Comparison of ENCODE assay signal across 1 cellular context in the genomic region with DNA sequence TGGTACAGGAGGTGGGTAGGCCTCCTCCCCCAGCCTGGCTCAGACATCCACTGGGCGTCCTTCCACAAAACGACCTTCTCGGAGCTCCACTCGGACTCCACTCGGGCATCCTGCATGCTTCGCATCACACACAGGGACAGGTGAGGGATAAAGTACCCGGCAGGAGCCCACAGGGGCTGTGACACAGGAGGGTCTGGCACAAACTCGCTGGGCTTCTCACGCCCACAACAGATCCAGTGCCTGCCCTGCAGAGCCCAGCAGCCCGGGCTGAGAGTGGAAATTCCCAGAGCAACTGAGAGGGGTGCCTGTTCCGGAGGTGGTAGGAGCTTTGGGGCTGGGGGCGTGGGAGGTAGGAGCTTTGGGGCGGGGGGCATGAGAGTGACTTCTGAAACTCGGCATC.
TF ChIP-seq lines count a peak whose summit lies in the region.

No MANE protein-coding gene starts in this region.

TF ChIP-seq in GM23338, 12 proteins besides CTCF, POLR2A, EP300 and RAD21:
- TF ChIP-seq NANOG (IDR thresholded peaks at IDR 0.05; ENCODE audit: borderline replicate concordance), result no peak
- TF ChIP-seq JUNB (IDR thresholded peaks at IDR 0.05; ENCODE audit: unreplicated experiment), result no peak
- TF ChIP-seq, protein P1, sequence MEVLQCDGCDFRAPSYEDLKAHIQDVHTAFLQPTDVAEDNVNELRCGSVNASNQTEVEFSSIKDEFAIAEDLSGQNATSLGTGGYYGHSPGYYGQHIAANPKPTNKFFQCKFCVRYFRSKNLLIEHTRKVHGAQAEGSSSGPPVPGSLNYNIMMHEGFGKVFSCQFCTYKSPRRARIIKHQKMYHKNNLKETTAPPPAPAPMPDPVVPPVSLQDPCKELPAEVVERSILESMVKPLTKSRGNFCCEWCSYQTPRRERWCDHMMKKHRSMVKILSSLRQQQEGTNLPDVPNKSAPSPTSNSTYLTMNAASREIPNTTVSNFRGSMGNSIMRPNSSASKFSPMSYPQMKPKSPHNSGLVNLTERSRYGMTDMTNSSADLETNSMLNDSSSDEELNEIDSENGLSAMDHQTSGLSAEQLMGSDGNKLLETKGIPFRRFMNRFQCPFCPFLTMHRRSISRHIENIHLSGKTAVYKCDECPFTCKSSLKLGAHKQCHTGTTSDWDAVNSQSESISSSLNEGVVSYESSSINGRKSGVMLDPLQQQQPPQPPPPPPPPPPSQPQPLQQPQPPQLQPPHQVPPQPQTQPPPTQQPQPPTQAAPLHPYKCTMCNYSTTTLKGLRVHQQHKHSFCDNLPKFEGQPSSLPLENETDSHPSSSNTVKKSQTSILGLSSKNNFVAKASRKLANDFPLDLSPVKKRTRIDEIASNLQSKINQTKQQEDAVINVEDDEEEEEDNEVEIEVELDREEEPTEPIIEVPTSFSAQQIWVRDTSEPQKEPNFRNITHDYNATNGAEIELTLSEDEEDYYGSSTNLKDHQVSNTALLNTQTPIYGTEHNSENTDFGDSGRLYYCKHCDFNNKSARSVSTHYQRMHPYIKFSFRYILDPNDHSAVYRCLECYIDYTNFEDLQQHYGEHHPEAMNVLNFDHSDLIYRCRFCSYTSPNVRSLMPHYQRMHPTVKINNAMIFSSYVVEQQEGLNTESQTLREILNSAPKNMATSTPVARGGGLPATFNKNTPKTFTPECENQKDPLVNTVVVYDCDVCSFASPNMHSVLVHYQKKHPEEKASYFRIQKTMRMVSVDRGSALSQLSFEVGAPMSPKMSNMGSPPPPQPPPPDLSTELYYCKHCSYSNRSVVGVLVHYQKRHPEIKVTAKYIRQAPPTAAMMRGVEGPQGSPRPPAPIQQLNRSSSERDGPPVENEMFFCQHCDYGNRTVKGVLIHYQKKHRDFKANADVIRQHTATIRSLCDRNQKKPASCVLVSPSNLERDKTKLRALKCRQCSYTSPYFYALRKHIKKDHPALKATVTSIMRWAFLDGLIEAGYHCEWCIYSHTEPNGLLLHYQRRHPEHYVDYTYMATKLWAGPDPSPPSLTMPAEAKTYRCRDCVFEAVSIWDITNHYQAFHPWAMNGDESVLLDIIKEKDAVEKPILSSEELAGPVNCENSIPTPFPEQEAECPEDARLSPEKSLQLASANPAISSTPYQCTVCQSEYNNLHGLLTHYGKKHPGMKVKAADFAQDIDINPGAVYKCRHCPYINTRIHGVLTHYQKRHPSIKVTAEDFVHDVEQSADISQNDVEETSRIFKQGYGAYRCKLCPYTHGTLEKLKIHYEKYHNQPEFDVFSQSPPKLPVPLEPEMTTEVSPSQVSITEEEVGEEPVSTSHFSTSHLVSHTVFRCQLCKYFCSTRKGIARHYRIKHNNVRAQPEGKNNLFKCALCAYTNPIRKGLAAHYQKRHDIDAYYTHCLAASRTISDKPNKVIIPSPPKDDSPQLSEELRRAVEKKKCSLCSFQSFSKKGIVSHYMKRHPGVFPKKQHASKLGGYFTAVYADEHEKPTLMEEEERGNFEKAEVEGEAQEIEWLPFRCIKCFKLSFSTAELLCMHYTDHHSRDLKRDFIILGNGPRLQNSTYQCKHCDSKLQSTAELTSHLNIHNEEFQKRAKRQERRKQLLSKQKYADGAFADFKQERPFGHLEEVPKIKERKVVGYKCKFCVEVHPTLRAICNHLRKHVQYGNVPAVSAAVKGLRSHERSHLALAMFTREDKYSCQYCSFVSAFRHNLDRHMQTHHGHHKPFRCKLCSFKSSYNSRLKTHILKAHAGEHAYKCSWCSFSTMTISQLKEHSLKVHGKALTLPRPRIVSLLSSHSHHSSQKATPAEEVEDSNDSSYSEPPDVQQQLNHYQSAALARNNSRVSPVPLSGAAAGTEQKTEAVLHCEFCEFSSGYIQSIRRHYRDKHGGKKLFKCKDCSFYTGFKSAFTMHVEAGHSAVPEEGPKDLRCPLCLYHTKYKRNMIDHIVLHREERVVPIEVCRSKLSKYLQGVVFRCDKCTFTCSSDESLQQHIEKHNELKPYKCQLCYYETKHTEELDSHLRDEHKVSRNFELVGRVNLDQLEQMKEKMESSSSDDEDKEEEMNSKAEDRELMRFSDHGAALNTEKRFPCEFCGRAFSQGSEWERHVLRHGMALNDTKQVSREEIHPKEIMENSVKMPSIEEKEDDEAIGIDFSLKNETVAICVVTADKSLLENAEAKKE (CRISPR knock-in tag; IDR thresholded peaks at IDR 0.05), result no peak
- no peak for TF ChIP-seq EZH2 (IDR thresholded peaks at IDR 0.05; ENCODE audit: low read depth, unreplicated experiment)
- TF ChIP-seq, protein P2, sequence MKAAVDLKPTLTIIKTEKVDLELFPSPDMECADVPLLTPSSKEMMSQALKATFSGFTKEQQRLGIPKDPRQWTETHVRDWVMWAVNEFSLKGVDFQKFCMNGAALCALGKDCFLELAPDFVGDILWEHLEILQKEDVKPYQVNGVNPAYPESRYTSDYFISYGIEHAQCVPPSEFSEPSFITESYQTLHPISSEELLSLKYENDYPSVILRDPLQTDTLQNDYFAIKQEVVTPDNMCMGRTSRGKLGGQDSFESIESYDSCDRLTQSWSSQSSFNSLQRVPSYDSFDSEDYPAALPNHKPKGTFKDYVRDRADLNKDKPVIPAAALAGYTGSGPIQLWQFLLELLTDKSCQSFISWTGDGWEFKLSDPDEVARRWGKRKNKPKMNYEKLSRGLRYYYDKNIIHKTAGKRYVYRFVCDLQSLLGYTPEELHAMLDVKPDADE (IDR thresholded peaks at IDR 0.05), result no peak
- TF ChIP-seq ZNF114 (CRISPR knock-in tag; IDR thresholded peaks at IDR 0.05), result no peak
- no peak for TF ChIP-seq EZH2phosphoT487 (IDR thresholded peaks at IDR 0.05; ENCODE audit: unreplicated experiment)
- TF ChIP-seq, protein P3, sequence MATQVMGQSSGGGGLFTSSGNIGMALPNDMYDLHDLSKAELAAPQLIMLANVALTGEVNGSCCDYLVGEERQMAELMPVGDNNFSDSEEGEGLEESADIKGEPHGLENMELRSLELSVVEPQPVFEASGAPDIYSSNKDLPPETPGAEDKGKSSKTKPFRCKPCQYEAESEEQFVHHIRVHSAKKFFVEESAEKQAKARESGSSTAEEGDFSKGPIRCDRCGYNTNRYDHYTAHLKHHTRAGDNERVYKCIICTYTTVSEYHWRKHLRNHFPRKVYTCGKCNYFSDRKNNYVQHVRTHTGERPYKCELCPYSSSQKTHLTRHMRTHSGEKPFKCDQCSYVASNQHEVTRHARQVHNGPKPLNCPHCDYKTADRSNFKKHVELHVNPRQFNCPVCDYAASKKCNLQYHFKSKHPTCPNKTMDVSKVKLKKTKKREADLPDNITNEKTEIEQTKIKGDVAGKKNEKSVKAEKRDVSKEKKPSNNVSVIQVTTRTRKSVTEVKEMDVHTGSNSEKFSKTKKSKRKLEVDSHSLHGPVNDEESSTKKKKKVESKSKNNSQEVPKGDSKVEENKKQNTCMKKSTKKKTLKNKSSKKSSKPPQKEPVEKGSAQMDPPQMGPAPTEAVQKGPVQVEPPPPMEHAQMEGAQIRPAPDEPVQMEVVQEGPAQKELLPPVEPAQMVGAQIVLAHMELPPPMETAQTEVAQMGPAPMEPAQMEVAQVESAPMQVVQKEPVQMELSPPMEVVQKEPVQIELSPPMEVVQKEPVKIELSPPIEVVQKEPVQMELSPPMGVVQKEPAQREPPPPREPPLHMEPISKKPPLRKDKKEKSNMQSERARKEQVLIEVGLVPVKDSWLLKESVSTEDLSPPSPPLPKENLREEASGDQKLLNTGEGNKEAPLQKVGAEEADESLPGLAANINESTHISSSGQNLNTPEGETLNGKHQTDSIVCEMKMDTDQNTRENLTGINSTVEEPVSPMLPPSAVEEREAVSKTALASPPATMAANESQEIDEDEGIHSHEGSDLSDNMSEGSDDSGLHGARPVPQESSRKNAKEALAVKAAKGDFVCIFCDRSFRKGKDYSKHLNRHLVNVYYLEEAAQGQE (IDR thresholded peaks at IDR 0.05; ENCODE audit: unreplicated experiment), result no peak
- no peak for TF ChIP-seq STAT1 (IDR thresholded peaks at IDR 0.05; ENCODE audit: unreplicated experiment)
- TF ChIP-seq ZNF331 (CRISPR knock-in tag; IDR thresholded peaks at IDR 0.05; ENCODE audit: low read depth), result no peak
- TF ChIP-seq CREB1 (CRISPR knock-in tag; IDR thresholded peaks at IDR 0.05; ENCODE audit: low read depth), result no peak
- no peak for TF ChIP-seq POLR2AphosphoS5 (IDR thresholded peaks at IDR 0.05; ENCODE audit: low read depth)
